ENCODE assay signal across 26 cellular contexts in genomic region chr3:194748229-194748628, GRCh38.
"Had no signal": no experiment of that assay in that cellular context is flagged by ENCODE, and none has a peak within 500 bp of the region (broad histone marks: within the 10 kb centered on the region; RNA-seq: fewer than 3 reads in every experiment).

No MANE protein-coding gene starts in this region.

- H3K27ac Mint-ChIP-seq: activated B cell treated with CpG ODN at 0.5 μM for 24 hours; activated CD8-positive, alpha-beta memory T cell treated with anti-CD3 and anti-CD28 coated beads, Interleukin-2, amount 10 ng/mL, durations not matched to agents 7 days and 5 days; activated CD8-positive, alpha-beta T cell treated with anti-CD3 and anti-CD28 coated beads, Interleukin-2, amount 10 ng/mL, durations not matched to agents 7 days and 5 days; activated T-helper 2 cell treated with anti-CD3 and anti-CD28 coated beads, Interferon-gamma antibody, Interleukin-2, Interleukin-4, amounts not matched to agents 10 μg/mL and 5 μg/mL and 100 μg/mL, durations not matched to agents 14 hours and 24 hours and 36 hours; endodermal cell; naive thymus-derived CD4-positive, alpha-beta T cell; progenitor cell of endocrine pancreas; stimulated activated naive CD8-positive, alpha-beta T cell treated with anti-CD3 and anti-CD28 coated beads, Interleukin-15, amount 100 ng/mL, for 72 hours had no signal

- H3K27ac ChIP-seq: breast epithelium, skin epidermis, suprapubic skin, tibial artery had no signal

- H3K36me3 Mint-ChIP-seq: activated CD8-positive, alpha-beta memory T cell treated with anti-CD3 and anti-CD28 coated beads, Interleukin-2, amount 10 ng/mL, durations not matched to agents 7 days and 5 days; activated naive CD4-positive, alpha-beta T cell treated with anti-CD3 and anti-CD28 coated beads, Interleukin-2, amount 50 U/mL, for 72 hours had no signal

- H3K4me3 Mint-ChIP-seq: activated B cell treated with CpG ODN at 0.5 μM for 24 hours; activated CD8-positive, alpha-beta memory T cell treated with anti-CD3 and anti-CD28 coated beads, Interleukin-2, amount 10 ng/mL, durations not matched to agents 7 days and 5 days; activated CD8-positive, alpha-beta T cell treated with anti-CD3 and anti-CD28 coated beads, Interleukin-2, amount 10 ng/mL, durations not matched to agents 7 days and 5 days; endodermal cell; naive thymus-derived CD4-positive, alpha-beta T cell; neural crest cell; stimulated activated naive CD8-positive, alpha-beta T cell treated with anti-CD3 and anti-CD28 coated beads, Interleukin-15, amount 100 ng/mL, for 72 hours had no signal

- ATAC-seq: activated CD8-positive, alpha-beta memory T cell treated with anti-CD3 and anti-CD28 coated beads, Interleukin-2, amount 10 ng/mL, durations not matched to agents 7 days and 5 days; activated CD8-positive, alpha-beta T cell treated with anti-CD3 and anti-CD28 coated beads, Interleukin-2, amount 10 ng/mL, durations not matched to agents 7 days and 5 days; activated naive CD4-positive, alpha-beta T cell treated with anti-CD3 and anti-CD28 coated beads, Interleukin-2, amount 50 U/mL, for 72 hours; esophagus mucosa; left cardiac atrium; naive thymus-derived CD4-positive, alpha-beta T cell; sciatic nerve; stimulated activated naive CD8-positive, alpha-beta T cell treated with anti-CD3 and anti-CD28 coated beads, Interleukin-15, amount 100 ng/mL, for 72 hours had no signal

- H3K36me3 ChIP-seq: breast epithelium, suprapubic skin, tibial artery had no signal

- H3K4me1 Mint-ChIP-seq: activated CD8-positive, alpha-beta memory T cell treated with anti-CD3 and anti-CD28 coated beads, Interleukin-2, amount 10 ng/mL, durations not matched to agents 7 days and 5 days; stimulated activated naive CD8-positive, alpha-beta T cell treated with anti-CD3 and anti-CD28 coated beads, Interleukin-15, amount 100 ng/mL, for 72 hours had no signal

- H3K27me3 Mint-ChIP-seq: activated B cell treated with CpG ODN at 0.5 μM for 24 hours had no signal

- H3K4me3 ChIP-seq: breast epithelium, skin epidermis, suprapubic skin, tibial artery had no signal

- H3K9me3 Mint-ChIP-seq: activated B cell treated with CpG ODN at 0.5 μM for 24 hours; activated naive CD4-positive, alpha-beta T cell treated with anti-CD3 and anti-CD28 coated beads, Interleukin-2, amount 50 U/mL, for 72 hours; activated T-helper 2 cell treated with anti-CD3 and anti-CD28 coated beads, Interferon-gamma antibody, Interleukin-2, Interleukin-4, amounts not matched to agents 10 μg/mL and 5 μg/mL and 100 μg/mL, durations not matched to agents 14 hours and 24 hours and 36 hours; naive thymus-derived CD4-positive, alpha-beta T cell; neural crest cell; stimulated activated naive CD8-positive, alpha-beta T cell treated with anti-CD3 and anti-CD28 coated beads, Interleukin-15, amount 100 ng/mL, for 72 hours had no signal

- H3K4me1 ChIP-seq: breast epithelium, suprapubic skin, tibial artery had no signal

- H3K9me3 ChIP-seq: breast epithelium, suprapubic skin, tibial artery had no signal

- H3K27me3 ChIP-seq: breast epithelium, suprapubic skin had no signal

- DNase-seq: activated B cell treated with CpG ODN at 0.5 μM for 24 hours; activated CD8-positive, alpha-beta memory T cell treated with anti-CD3 and anti-CD28 coated beads, Interleukin-2, amount 10 ng/mL, durations not matched to agents 7 days and 5 days; activated CD8-positive, alpha-beta T cell treated with anti-CD3 and anti-CD28 coated beads, Interleukin-2, amount 10 ng/mL, durations not matched to agents 7 days and 5 days; activated naive CD4-positive, alpha-beta T cell; activated T-cell treated with anti-CD3 and anti-CD28 coated beads, Interleukin-2, amount 50 U/mL, for 48 hours; central memory CD4-positive, alpha-beta T cell; endodermal cell; foreskin melanocyte; left cardiac atrium; mammary epithelial cell; midbrain; naive thymus-derived CD4-positive, alpha-beta T cell; stimulated activated CD4-positive, alpha-beta T cell treated with anti-CD3 and anti-CD28 coated beads, Interleukin-12 subunit alpha, Interleukin-12 subunit beta, amount 100 ng/mL, for 4 hours; stimulated activated CD4-positive, alpha-beta T cell treated with anti-CD3 and anti-CD28 coated beads, Interleukin-4, amount 100 ng/mL, for 1 hour; stimulated activated naive CD8-positive, alpha-beta T cell treated with anti-CD3 and anti-CD28 coated beads, Interleukin-15, amount 100 ng/mL, for 72 hours; T-helper 2 cell; tibial artery had no signal
